In genomic region chr5:73201547-73202513, GRCh38 we compare ENCODE assay signal across 1 cellular context.
TF ChIP-seq lines count a peak whose summit lies in the region.

No MANE protein-coding gene starts in this region.

TF ChIP-seq in HepG2, 621 proteins besides CTCF, POLR2A, EP300 and RAD21 (continued from another document and continues in another):
- no peak for TF ChIP-seq ZNF18 (CRISPR knock-in tag; IDR thresholded peaks at IDR 0.05; ENCODE audit: insufficient replicate concordance)
- TF ChIP-seq ZBTB2 (CRISPR knock-in tag; IDR thresholded peaks at IDR 0.05; ENCODE audit: low read depth): no peak
- TF ChIP-seq ZBTB8A (CRISPR knock-in tag; IDR thresholded peaks at IDR 0.05; ENCODE audit: borderline replicate concordance, low read depth): no peak
- peak; percentile 43 for TF ChIP-seq TAF15 (IDR thresholded peaks at IDR 0.05; ENCODE audit: low read depth, low read length, poor library complexity, severe bottlenecking)
- TF ChIP-seq NRL (CRISPR knock-in tag; IDR thresholded peaks at IDR 0.05; ENCODE audit: borderline replicate concordance): 0 out of 2 replicates have a peak, but pooled peaks have one; percentile 24
- TF ChIP-seq ZSCAN9 (CRISPR knock-in tag; IDR thresholded peaks at IDR 0.05; ENCODE audit: borderline replicate concordance): no peak
- no peak for TF ChIP-seq ZNF180 (CRISPR knock-in tag; IDR thresholded peaks at IDR 0.05; ENCODE audit: borderline replicate concordance, low read depth)
- no peak for TF ChIP-seq ZNF7 (CRISPR knock-in tag; IDR thresholded peaks at IDR 0.05)
- TF ChIP-seq BRF2 (CRISPR knock-in tag; IDR thresholded peaks at IDR 0.05): no peak
- TF ChIP-seq ZNF644 (CRISPR knock-in tag; IDR thresholded peaks at IDR 0.05; ENCODE audit: low read depth): peak; percentile 61; the same call in 1 of the 2 replicates
- peak; percentile 73 for TF ChIP-seq STAG1 (CRISPR knock-in tag; IDR thresholded peaks at IDR 0.05)
- no peak for TF ChIP-seq ZMYM2 (CRISPR knock-in tag; IDR thresholded peaks at IDR 0.05)
- TF ChIP-seq USF2 (IDR thresholded peaks at IDR 0.05; ENCODE audit: low read depth, low read length): peak; percentile 80
- TF ChIP-seq USF2 (CRISPR knock-in tag; IDR thresholded peaks at IDR 0.05; ENCODE audit: borderline replicate concordance): peak; percentile 93
- no peak for TF ChIP-seq SKIL (CRISPR knock-in tag; IDR thresholded peaks at IDR 0.05; ENCODE audit: borderline replicate concordance)
- no peak for TF ChIP-seq SMYD3 (CRISPR knock-in tag; IDR thresholded peaks at IDR 0.05)
- no peak for TF ChIP-seq HDAC2 (CRISPR knock-in tag; IDR thresholded peaks at IDR 0.05)
- peak; percentile 46; the same call in 1 of the 2 replicates for TF ChIP-seq ZFP91 (CRISPR knock-in tag; IDR thresholded peaks at IDR 0.05; ENCODE audit: borderline replicate concordance)
- TF ChIP-seq ZNF605 (CRISPR knock-in tag; IDR thresholded peaks at IDR 0.05): peak; percentile 44; the same call in 1 of the 2 replicates
- TF ChIP-seq KLF9 (CRISPR knock-in tag; IDR thresholded peaks at IDR 0.05; ENCODE audit: low read depth): no peak
- TF ChIP-seq AKNA (CRISPR knock-in tag; IDR thresholded peaks at IDR 0.05; ENCODE audit: borderline replicate concordance): no peak
- TF ChIP-seq KLF6 (CRISPR knock-in tag; IDR thresholded peaks at IDR 0.05): peak; percentile 50; the same call in 1 of the 2 replicates
- 0 out of 2 replicates have a peak, but pooled peaks have one; percentile 29 for TF ChIP-seq ZNF768 (CRISPR knock-in tag; IDR thresholded peaks at IDR 0.05)
- no peak for TF ChIP-seq SOX6 (IDR thresholded peaks at IDR 0.05)
- peak; percentile 34 for TF ChIP-seq SOX6 (CRISPR knock-in tag; IDR thresholded peaks at IDR 0.05)
- TF ChIP-seq BCL6 (CRISPR knock-in tag; IDR thresholded peaks at IDR 0.05): no peak
- no peak for TF ChIP-seq ZNF704 (CRISPR knock-in tag; IDR thresholded peaks at IDR 0.05; ENCODE audit: borderline replicate concordance)
- no peak for TF ChIP-seq NFE2L2 (IDR thresholded peaks at IDR 0.05; ENCODE audit: low read length)
- no peak for TF ChIP-seq ZNF737 (CRISPR knock-in tag; IDR thresholded peaks at IDR 0.05; ENCODE audit: borderline replicate concordance)
- no peak for TF ChIP-seq FOXK1 (CRISPR knock-in tag; IDR thresholded peaks at IDR 0.05; ENCODE audit: borderline replicate concordance, low read depth)
- TF ChIP-seq SIX4 (CRISPR knock-in tag; IDR thresholded peaks at IDR 0.05): no peak
- no peak for TF ChIP-seq SNRNP70 (IDR thresholded peaks at IDR 0.05; ENCODE audit: low read depth, low read length)
- peak; percentile 70 for TF ChIP-seq MAX (IDR thresholded peaks at IDR 0.05)
- no peak for TF ChIP-seq ZNF552 (CRISPR knock-in tag; IDR thresholded peaks at IDR 0.05; ENCODE audit: borderline replicate concordance)
- TF ChIP-seq ZNF556 (CRISPR knock-in tag; IDR thresholded peaks at IDR 0.05; ENCODE audit: borderline replicate concordance): peak; percentile 28; the same call in 1 of the 2 replicates
- peak; percentile 42; the same call in 1 of the 2 replicates for TF ChIP-seq ARID5B (CRISPR knock-in tag; IDR thresholded peaks at IDR 0.05)
